23 cellular contexts compared by ENCODE assay signal in the genomic region with DNA sequence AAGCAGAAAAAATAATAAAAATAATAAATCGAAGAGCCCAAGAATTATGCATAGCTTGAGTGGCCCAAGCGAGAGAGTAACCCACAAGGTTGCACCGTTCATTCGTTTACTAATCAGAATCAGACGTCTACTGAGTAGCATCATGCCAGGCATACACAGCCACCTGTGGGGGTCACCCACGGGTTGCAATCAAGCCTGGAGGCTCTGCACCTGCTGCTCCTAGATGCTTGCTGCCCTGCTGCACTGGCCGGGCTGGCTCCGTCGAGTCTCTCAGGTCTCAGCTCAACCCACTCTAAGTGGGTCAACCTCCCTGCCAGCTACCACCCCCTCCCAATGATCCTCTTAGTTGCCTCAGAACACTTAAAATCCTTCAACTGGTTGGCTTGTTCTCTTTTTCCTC. TPM values are rescaled to one million over a fixed set of nuclear protein-coding genes. Genes with fewer than 3 reads are reported as not detected.
DNase-seq lines count a peak whose midpoint lies in the region; ATAC-seq and TF ChIP-seq lines count a peak whose summit lies in the region.
"Had no signal": no experiment of that assay in that cellular context is flagged by ENCODE, and none has a peak within 500 bp of the region (broad histone marks: within the 10 kb centered on the region; RNA-seq: fewer than 3 reads in every experiment).

No MANE protein-coding gene starts in this region.

- H3K27me3 Mint-ChIP-seq in MCF 10A (ENCODE audit: insufficient read depth, unreplicated experiment) (no peaks in the 10 kb centered on the region), type B pancreatic cell (no peaks in the 10 kb centered on the region)
- H3K27me3 Mint-ChIP-seq: activated CD8-positive, alpha-beta T cell treated with anti-CD3 and anti-CD28 coated beads for 36 hours; activated naive CD4-positive, alpha-beta T cell treated with anti-CD3 and anti-CD28 coated beads, Interleukin-2, amount 50 U/mL, for 24 hours had no signal

- in situ Hi-C loops in mammary epithelial cell (cut with MboI; ENCODE audit: low sequenced_read_pairs in 2 of 2) = no loop called here

- intact Hi-C loops in MCF 10A (cut with micrococcal nuclease) = no loop called here
- intact Hi-C loops in mammary epithelial cell (cut with micrococcal nuclease) = no loop called here

- H3K4me1 ChIP-seq in mammary epithelial cell (ENCODE audit: insufficient read depth, low read length) = no peaks in the 10 kb centered on the region
- no peaks in the 10 kb centered on the region for H3K4me1 ChIP-seq in OCI-LY1 (ENCODE audit: insufficient read depth, low read length, severe bottlenecking)
- H3K4me1 ChIP-seq: parathyroid adenoma, uterus had no signal

- no peak for TF ChIP-seq EP300 in Ishikawa (IDR thresholded peaks at IDR 0.05; ENCODE audit: borderline replicate concordance)

- H3K79me2 ChIP-seq in mammary epithelial cell (ENCODE audit: insufficient read depth, low read length) (peaks cover 3% of the 10 kb centered on the region), OCI-LY1 (ENCODE audit: insufficient read depth, low read length) (no peaks in the 10 kb centered on the region)
- H3K79me2 ChIP-seq: parathyroid adenoma had no signal

- H3K4me3 Mint-ChIP-seq in MCF 10A (ENCODE audit: unreplicated experiment) (no peak overlapping the region), type B pancreatic cell (peak overlapping the region; percentile 41)
- H3K4me3 Mint-ChIP-seq: activated CD8-positive, alpha-beta T cell treated with anti-CD3 and anti-CD28 coated beads for 36 hours; activated naive CD4-positive, alpha-beta T cell treated with anti-CD3 and anti-CD28 coated beads, Interleukin-2, amount 50 U/mL, for 24 hours; endodermal cell; WTC11 had no signal

- CTCF ChIA-PET in MCF 10A (lab: Yijun Ruan, JAX) (no interaction called here), mammary epithelial cell (lab: Charles Lee; ENCODE audit: low non-redundant PET) (no interaction called here)

- H4K20me1 ChIP-seq in mammary epithelial cell (ENCODE audit: insufficient read depth, low read length) = no peaks in the 10 kb centered on the region
- H4K20me1 ChIP-seq in OCI-LY1 (ENCODE audit: insufficient read depth, low read length) = no peaks in the 10 kb centered on the region

- no peak overlapping the region for H2AFZ ChIP-seq in mammary epithelial cell (ENCODE audit: low read depth, low read length)
- no peak overlapping the region for H2AFZ ChIP-seq in OCI-LY1 (ENCODE audit: low read length)
- H2AFZ ChIP-seq: parathyroid adenoma had no signal

- BruUV-seq in MCF 10A (replicated peaks; lab: Mats Ljungman, UMichigan) (no TSS peak), mammary epithelial cell (replicated peaks; lab: Mats Ljungman, UMichigan) (no TSS peak)

- H3K36me3 ChIP-seq in mammary epithelial cell (ENCODE audit: insufficient read depth, low read length) = no peaks in the 10 kb centered on the region
- H3K36me3 ChIP-seq in OCI-LY1 (ENCODE audit: insufficient read depth, low read length) = peaks cover 1% of the 10 kb centered on the region; the same call in 1 of the 2 replicates
- H3K36me3 ChIP-seq: uterus had no signal

- H3K36me3 Mint-ChIP-seq in MCF 10A (ENCODE audit: insufficient read depth, unreplicated experiment) = peaks cover 21% of the 10 kb centered on the region
- no peaks in the 10 kb centered on the region for H3K36me3 Mint-ChIP-seq in type B pancreatic cell

- no peak overlapping the region for H3K9ac ChIP-seq in mammary epithelial cell (ENCODE audit: insufficient read depth, low read length)
- H3K9ac ChIP-seq in OCI-LY1 (ENCODE audit: low read length) = no peak overlapping the region
- H3K9ac ChIP-seq: parathyroid adenoma had no signal

- H3K9me3 Mint-ChIP-seq in MCF 10A (ENCODE audit: unreplicated experiment) (no peaks in the 10 kb centered on the region), type B pancreatic cell (no peaks in the 10 kb centered on the region)
- H3K9me3 Mint-ChIP-seq: activated CD8-positive, alpha-beta T cell treated with anti-CD3 and anti-CD28 coated beads for 36 hours; activated naive CD4-positive, alpha-beta T cell treated with anti-CD3 and anti-CD28 coated beads, Interleukin-2, amount 50 U/mL, for 24 hours; activated T-cell treated with anti-CD3 and anti-CD28 coated beads, Interleukin-2, amount 50 U/mL, for 4 hours; endodermal cell; WTC11 had no signal

- dilution Hi-C loops in mammary epithelial cell (cut with HindIII; ENCODE audit: low sequenced_read_pairs) = no loop called here

- TF ChIP-seq CTCF in MCF 10A (IDR thresholded peaks at IDR 0.05; ENCODE audit: unreplicated experiment) (no peak), mammary epithelial cell (conservative IDR thresholded peaks at IDR 0.05 in 1 of 2, IDR thresholded peaks at IDR 0.05 in 1 of 2; ENCODE audit: extremely low read depth in 1 of 2, insufficient read depth in 1 of 2, low read depth in 1 of 2, low read length in 2 of 2) (no peak), OCI-LY1 (IDR thresholded peaks at IDR 0.05; ENCODE audit: low read length) (peak; percentile 42), type B pancreatic cell (conservative IDR thresholded peaks at IDR 0.05) (no peak)

- POLR2A ChIA-PET in MCF 10A (lab: Yijun Ruan, JAX) = no interaction called here

- DNase-seq in MCF 10A (ENCODE audit: unreplicated experiment) (no peak), mammary epithelial cell (no peak), type B pancreatic cell (ENCODE audit: extremely low spot score, unreplicated experiment) (no peak), SIG-M5 (lab: John Stamatoyannopoulos, UW) (no peak)
- DNase-seq in stimulated activated CD4-positive, alpha-beta T cell treated with anti-CD3 and anti-CD28 coated beads, Interleukin-2, amount 100 ng/mL, for 48 hours = no peak
- DNase-seq: activated CD8-positive, alpha-beta T cell treated with anti-CD3 and anti-CD28 coated beads for 36 hours; activated T-cell treated with anti-CD3 and anti-CD28 coated beads, Interleukin-2, amount 50 U/mL, for 4 hours; endodermal cell; GDM1; NCI-H187 treated with DMSO at 0.1 percent for 48 hours; Right ventricle myocardium superior; sigmoid colon; stimulated activated CD4-positive, alpha-beta T cell treated with anti-CD3 and anti-CD28 coated beads, Interleukin-1b, Interleukin-23, amount 100 ng/mL, for 48 hours; T-helper 1 cell; uterus had no signal

- H3F3A ChIP-seq in OCI-LY1 (ENCODE audit: insufficient read depth, low read length) = no peaks in the 10 kb centered on the region; the same call in 1 of the 2 replicates

- ATAC-seq in HG03521 (IDR thresholded peaks at IDR 0.05; ENCODE audit: unreplicated experiment) = no peak
- ATAC-seq: activated CD8-positive, alpha-beta T cell treated with anti-CD3 and anti-CD28 coated beads for 36 hours; activated T-cell treated with anti-CD3 and anti-CD28 coated beads, Interleukin-2, amount 50 U/mL, for 4 hours; WTC11 had no signal

- no peaks in the 10 kb centered on the region for H3K4me1 Mint-ChIP-seq in MCF 10A (ENCODE audit: insufficient read depth, unreplicated experiment)
- H3K4me1 Mint-ChIP-seq in type B pancreatic cell (ENCODE audit: unreplicated experiment) = peaks cover 14% of the 10 kb centered on the region

- 83% methylated on average over 8 of the region's 9 CpGs for WGBS in mammary epithelial cell (ENCODE audit: low coverage, missing lambda C conversion rate)

- no peak overlapping the region for H3K27ac ChIP-seq in mammary epithelial cell (ENCODE audit: insufficient read depth, low read depth, low read length)
- H3K27ac ChIP-seq in OCI-LY1 (ENCODE audit: low read depth, low read length, poor library complexity, severe bottlenecking) = no peak overlapping the region
- H3K27ac ChIP-seq: parathyroid adenoma, sigmoid colon, uterus had no signal

- H3K4me3 ChIP-seq in mammary epithelial cell (replicated peaks in 1 of 3; ENCODE audit: insufficient read depth in 1 of 3, low read depth in 2 of 3, low read length in 3 of 3) = no peak overlapping the region
- H3K4me3 ChIP-seq in OCI-LY1 (ENCODE audit: low read depth, low read length, poor library complexity, severe bottlenecking) = no peak overlapping the region
- H3K4me3 ChIP-seq: lung, sigmoid colon, uterus had no signal

- H3K27me3 ChIP-seq in mammary epithelial cell (ENCODE audit: insufficient read depth, low read length) (no peaks in the 10 kb centered on the region), OCI-LY1 (ENCODE audit: insufficient read depth, low read length) (no peaks in the 10 kb centered on the region)
- H3K27me3 ChIP-seq: uterus had no signal

- no peaks in the 10 kb centered on the region for H3K9me2 ChIP-seq in OCI-LY1 (ENCODE audit: low read depth, low read length)

- H3K27ac Mint-ChIP-seq in MCF 10A (ENCODE audit: low read depth, unreplicated experiment) = peak overlapping the region; percentile 42
- H3K27ac Mint-ChIP-seq in type B pancreatic cell = no peak overlapping the region
- H3K27ac Mint-ChIP-seq: activated CD8-positive, alpha-beta T cell treated with anti-CD3 and anti-CD28 coated beads for 36 hours; activated naive CD4-positive, alpha-beta T cell treated with anti-CD3 and anti-CD28 coated beads, Interleukin-2, amount 50 U/mL, for 24 hours; endodermal cell; WTC11 had no signal

- TF ChIP-seq RAD21 in Ishikawa (IDR thresholded peaks at IDR 0.05; ENCODE audit: low read depth) = peak; percentile 23; the same call in 1 of the 2 replicates

- no peaks in the 10 kb centered on the region for H3K9me3 ChIP-seq in mammary epithelial cell (replicated peaks; ENCODE audit: insufficient read depth, low read length)
- no peaks in the 10 kb centered on the region for H3K9me3 ChIP-seq in OCI-LY1 (ENCODE audit: low read length)
- H3K9me3 ChIP-seq: sigmoid colon, uterus had no signal

- H3K4me2 ChIP-seq in mammary epithelial cell (ENCODE audit: insufficient read depth, low read depth, low read length) = no peak overlapping the region
- no peak overlapping the region for H3K4me2 ChIP-seq in OCI-LY1 (ENCODE audit: low read length)

TF ChIP-seq in Ishikawa, 13 proteins besides CTCF, POLR2A, EP300 and RAD21 (continues in another document):
- TF ChIP-seq NFIC (IDR thresholded peaks at IDR 0.05) (no peak), CREB1 (IDR thresholded peaks at IDR 0.05; ENCODE audit: low read depth) (no peak), CEBPB (IDR thresholded peaks at IDR 0.05) (no peak), TEAD4 (IDR thresholded peaks at IDR 0.05) (no peak), TCF12 (IDR thresholded peaks at IDR 0.05; ENCODE audit: low read depth) (no peak), ZBTB7A (IDR thresholded peaks at IDR 0.05; ENCODE audit: low read depth) (no peak), YY1 (IDR thresholded peaks at IDR 0.05; ENCODE audit: low read depth) (no peak)
- TF ChIP-seq, protein P1, sequence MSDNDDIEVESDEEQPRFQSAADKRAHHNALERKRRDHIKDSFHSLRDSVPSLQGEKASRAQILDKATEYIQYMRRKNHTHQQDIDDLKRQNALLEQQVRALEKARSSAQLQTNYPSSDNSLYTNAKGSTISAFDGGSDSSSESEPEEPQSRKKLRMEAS (IDR thresholded peaks at IDR 0.05) = no peak

RNA-seq across cellular contexts. Expression of a gene that starts 2.0 kb away (rescaled TPM):
- total RNA-seq in MCF 10A (2022) (6.8 and 9.7 TPM in 2 replicates), mammary epithelial cell (10 to 100 TPM in 1 of 2 donors, 1 to 10 TPM in 1; 8.2 to 15.4 TPM), type B pancreatic cell (ENCODE audit: low replicate concordance) (6.7 and 9.7 TPM in 2 replicates)
- 5.2 TPM for polyA plus RNA-seq in mammary epithelial cell
- not detected for polyA minus RNA-seq in mammary epithelial cell
- total RNA-seq: myocyte, sigmoid colon had no signal
